Comparison of ENCODE assay signal across 19 cellular contexts in the genomic region with DNA sequence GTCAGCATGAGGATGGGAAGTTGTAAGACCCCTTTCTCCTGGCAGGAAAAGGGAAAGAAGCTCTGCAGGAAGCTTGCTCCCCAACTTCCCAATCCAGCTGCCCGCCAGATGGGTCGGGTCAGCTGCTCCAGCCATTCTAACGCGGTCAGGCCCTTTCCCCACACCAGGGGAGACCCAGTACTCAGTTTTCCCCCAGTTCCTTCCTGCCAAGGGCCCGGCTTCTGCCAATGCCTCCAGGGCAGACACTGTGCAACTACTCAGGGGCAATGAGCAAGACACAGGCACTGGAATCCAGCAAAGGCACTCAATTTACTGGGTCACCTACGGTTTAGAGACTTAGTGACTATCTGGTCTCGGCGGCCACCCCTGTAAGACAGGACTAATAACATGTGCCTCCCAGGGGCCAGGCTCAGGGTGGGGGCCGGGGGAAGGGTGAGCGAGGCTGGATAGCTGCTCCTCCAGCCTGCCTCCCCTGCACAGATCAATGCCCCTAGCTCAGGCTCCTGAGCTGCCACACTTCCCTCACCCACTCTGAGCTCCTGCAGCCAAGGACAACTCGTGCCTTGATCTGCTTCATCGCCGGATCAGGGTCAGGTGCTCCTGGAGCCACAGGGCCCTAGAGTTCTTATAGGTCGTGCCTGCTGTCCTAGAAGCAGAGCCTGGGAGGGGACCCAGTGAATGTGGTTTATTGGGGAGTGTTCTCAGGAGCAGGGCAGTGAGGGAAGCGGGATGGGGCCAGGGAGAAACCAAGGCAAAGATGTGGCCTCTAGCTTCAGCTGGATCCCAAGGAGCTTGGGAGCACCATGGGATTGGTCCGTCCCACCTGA.
"Had no signal": no experiment of that assay in that cellular context is flagged by ENCODE, and none has a peak within 500 bp of the region (broad histone marks: within the 10 kb centered on the region; RNA-seq: fewer than 3 reads in every experiment).

No MANE protein-coding gene starts in this region.

- DNase-seq: activated CD4-positive, alpha-beta T cell treated with anti-CD3 and anti-CD28 coated beads, Interleukin-2, amount 50 U/mL, for 4 hours; activated CD4-positive, CD25-positive, alpha-beta regulatory T cell treated with anti-CD3 and anti-CD28 coated beads, Interleukin-2, amount 50 U/mL, for 72 hours; activated naive CD4-positive, alpha-beta T cell treated with Interleukin-2 at 50 U/mL for 16 hours; esophagus squamous epithelium; nephron progenitor cell; stimulated activated CD4-positive, alpha-beta T cell treated with anti-CD3 and anti-CD28 coated beads, Interleukin-2, amount 100 ng/mL, for 48 hours; T-cell; T-helper 9 cell; transverse colon had no signal

- H3K4me3 Mint-ChIP-seq: activated T-helper 17 cell treated with anti-CD3 and anti-CD28 coated beads, Interleukin-2, amount 50 U/mL, for 72 hours; memory B cell; nephron progenitor cell; stimulated activated memory B cell treated with anti-CD40 and anti-IgM and Interleukin-4, amounts not matched to agents 10 μg/mL and 1 μg/mL and 100 μg/mL, for 72 hours; T-cell had no signal

- H3K79me2 ChIP-seq: hepatocyte had no signal

- ATAC-seq: activated T-helper 17 cell treated with anti-CD3 and anti-CD28 coated beads, Interleukin-2, amount 50 U/mL, for 72 hours; stimulated activated memory B cell treated with anti-CD40 and anti-IgM and Interleukin-4, amounts not matched to agents 10 μg/mL and 1 μg/mL and 100 μg/mL, for 72 hours; T-cell had no signal

- H3K36me3 ChIP-seq: esophagus squamous epithelium, pancreas, transverse colon had no signal

- H3K27ac ChIP-seq: esophagus squamous epithelium, hepatocyte, pancreas, SK-N-MC, transverse colon had no signal

- H3K4me2 ChIP-seq: hepatocyte had no signal

- FAIRE-seq: astrocyte, colon, endothelial cell of umbilical vein, keratinocyte, pancreas had no signal

- H3K27me3 Mint-ChIP-seq: activated T-helper 17 cell treated with anti-CD3 and anti-CD28 coated beads, Interleukin-2, amount 50 U/mL, for 72 hours had no signal

- H2AFZ ChIP-seq: hepatocyte had no signal

- H3K27ac Mint-ChIP-seq: activated T-helper 17 cell treated with anti-CD3 and anti-CD28 coated beads, Interleukin-2, amount 50 U/mL, for 72 hours; memory B cell; nephron progenitor cell; stimulated activated memory B cell treated with anti-CD40 and anti-IgM and Interleukin-4, amounts not matched to agents 10 μg/mL and 1 μg/mL and 100 μg/mL, for 72 hours; T-cell had no signal

- H3K36me3 Mint-ChIP-seq: memory B cell; stimulated activated memory B cell treated with anti-CD40 and anti-IgM and Interleukin-4, amounts not matched to agents 10 μg/mL and 1 μg/mL and 100 μg/mL, for 72 hours; T-cell had no signal

- H3K27me3 ChIP-seq: esophagus squamous epithelium, hepatocyte, pancreas, transverse colon had no signal

- H3K9me3 ChIP-seq: esophagus squamous epithelium, pancreas, transverse colon had no signal

- H3K4me3 ChIP-seq: esophagus squamous epithelium, hepatocyte, pancreas, SK-N-MC, transverse colon had no signal

- H3K9me3 Mint-ChIP-seq: activated T-helper 17 cell treated with anti-CD3 and anti-CD28 coated beads, Interleukin-2, amount 50 U/mL, for 72 hours; memory B cell; nephron progenitor cell; stimulated activated memory B cell treated with anti-CD40 and anti-IgM and Interleukin-4, amounts not matched to agents 10 μg/mL and 1 μg/mL and 100 μg/mL, for 72 hours; T-cell had no signal
